1 cellular context compared by ENCODE assay signal in genomic region chr6:158226655-158227512, GRCh38.
TF ChIP-seq lines count a peak whose summit lies in the region.

No MANE protein-coding gene starts in this region.

TF ChIP-seq in K562, 482 proteins besides CTCF, POLR2A, EP300 and RAD21:
- TF ChIP-seq ZBTB33 (CRISPR knock-in tag; IDR thresholded peaks at IDR 0.05) (no peak), HDAC6 (IDR thresholded peaks at IDR 0.05; ENCODE audit: low read depth, low read length) (no peak), SMARCB1 (IDR thresholded peaks at IDR 0.05; ENCODE audit: insufficient read length, low read depth) (no peak), ZNF444 (CRISPR knock-in tag; IDR thresholded peaks at IDR 0.05) (no peak), ZBTB7A (IDR thresholded peaks at IDR 0.05; ENCODE audit: borderline replicate concordance, control insufficient read depth, low read depth, low read length) (no peak), ELK3 (CRISPR knock-in tag; IDR thresholded peaks at IDR 0.05) (no peak)
